1 cellular context compared by ENCODE assay signal in the genomic region with DNA sequence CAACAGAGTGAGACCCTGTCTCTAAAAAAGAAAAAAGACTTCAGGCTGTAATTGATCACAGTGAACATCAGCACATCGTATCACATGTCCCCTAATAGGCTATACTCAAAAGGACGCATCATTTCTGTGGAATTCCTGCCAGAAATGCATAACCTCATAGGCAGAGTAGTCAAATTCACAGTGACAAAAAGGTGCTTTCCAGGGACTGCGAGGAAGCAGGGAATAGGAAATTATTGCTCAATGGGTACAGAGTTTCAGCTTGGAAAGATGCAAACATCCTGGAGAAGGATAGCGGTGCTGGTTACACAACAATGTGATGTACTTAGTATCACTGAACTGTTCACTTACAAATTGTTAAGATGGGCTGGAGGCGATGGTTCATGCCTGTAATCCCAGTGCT.
TF ChIP-seq lines count a peak whose summit lies in the region.

No MANE protein-coding gene starts in this region.

TF ChIP-seq in SK-N-SH, 30 proteins besides CTCF, POLR2A, EP300 and RAD21 (continued from another document):
- TF ChIP-seq, protein P1, sequence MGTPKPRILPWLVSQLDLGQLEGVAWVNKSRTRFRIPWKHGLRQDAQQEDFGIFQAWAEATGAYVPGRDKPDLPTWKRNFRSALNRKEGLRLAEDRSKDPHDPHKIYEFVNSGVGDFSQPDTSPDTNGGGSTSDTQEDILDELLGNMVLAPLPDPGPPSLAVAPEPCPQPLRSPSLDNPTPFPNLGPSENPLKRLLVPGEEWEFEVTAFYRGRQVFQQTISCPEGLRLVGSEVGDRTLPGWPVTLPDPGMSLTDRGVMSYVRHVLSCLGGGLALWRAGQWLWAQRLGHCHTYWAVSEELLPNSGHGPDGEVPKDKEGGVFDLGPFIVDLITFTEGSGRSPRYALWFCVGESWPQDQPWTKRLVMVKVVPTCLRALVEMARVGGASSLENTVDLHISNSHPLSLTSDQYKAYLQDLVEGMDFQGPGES (IDR thresholded peaks at IDR 0.05; ENCODE audit: low read depth, low read length) = no peak
- no peak for TF ChIP-seq EZH2phosphoT487 (IDR thresholded peaks at IDR 0.05; ENCODE audit: borderline replicate concordance, low read depth)
